ENCODE assay signal across 23 cellular contexts in the genomic region with DNA sequence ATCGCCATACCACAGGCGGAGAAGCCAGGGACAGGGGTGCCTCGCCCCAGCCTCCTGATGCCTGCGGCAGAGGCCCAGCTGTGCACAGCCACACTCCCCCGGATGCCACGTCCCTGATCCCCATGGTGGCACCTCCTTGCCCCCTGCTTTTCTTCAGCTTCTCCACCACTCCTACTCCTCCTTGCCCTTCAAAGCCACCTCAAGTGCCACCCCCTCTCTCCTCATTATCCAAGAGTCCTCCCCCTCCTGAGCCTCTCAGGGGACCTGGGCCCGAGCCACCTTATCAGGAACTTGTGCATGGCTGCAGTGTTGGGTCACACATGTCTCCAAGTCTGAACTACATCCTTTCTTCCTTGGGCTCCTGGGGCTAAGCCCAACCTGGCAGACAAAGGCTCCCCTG. TPM values are rescaled to one million over a fixed set of nuclear protein-coding genes. Genes with fewer than 3 reads are reported as not detected.
"Had no signal": no experiment of that assay in that cellular context is flagged by ENCODE, and none has a peak within 500 bp of the region (broad histone marks: within the 10 kb centered on the region; RNA-seq: fewer than 3 reads in every experiment).

No MANE protein-coding gene starts in this region.

- H3K27me3 ChIP-seq: ascending aorta, breast epithelium, ovary had no signal

- H3K4me3 Mint-ChIP-seq: mesothelial cell of epicardium; natural killer cell treated with Interleukin-12 subunit alpha and Interleukin-12 subunit beta and Interleukin-15 and Interleukin-18, amount 100 ng/mL, for 72 hours had no signal

- H3K9me3 Mint-ChIP-seq: natural killer cell treated with Interleukin-12 subunit alpha and Interleukin-12 subunit beta and Interleukin-15 and Interleukin-18, amount 100 ng/mL, for 72 hours had no signal

- H3K27ac ChIP-seq: ascending aorta, breast epithelium, ovary, sigmoid colon, spleen, VCaP had no signal

- H3K4me3 ChIP-seq: ascending aorta, breast epithelium, lung, ovary, sigmoid colon, spleen had no signal

- ATAC-seq: natural killer cell treated with Interleukin-12 subunit alpha and Interleukin-12 subunit beta and Interleukin-15 and Interleukin-18, amount 100 ng/mL, for 72 hours had no signal

- DNase-seq: activated CD4-positive, CD25-positive, alpha-beta regulatory T cell treated with anti-CD3 and anti-CD28 coated beads, Interleukin-2, amount 50 U/mL, for 72 hours; activated CD8-positive, alpha-beta memory T cell treated with anti-CD3 and anti-CD28 coated beads for 24 hours; activated CD8-positive, alpha-beta memory T cell treated with anti-CD3 and anti-CD28 coated beads, Interleukin-2, amount 50 U/mL, for 48 hours; activated effector memory CD4-positive, alpha-beta T cell treated with anti-CD3 and anti-CD28 coated beads, Interleukin-2, amount 50 U/mL, for 16 hours; activated naive CD4-positive, alpha-beta T cell treated with anti-CD3 and anti-CD28 coated beads, Interleukin-2, amount 50 U/mL, for 16 hours; activated T-cell treated with anti-CD3 and anti-CD28 coated beads, Interleukin-2, amount 50 U/mL, for 48 hours; cerebellar nuclear complex; cortex of kidney; erythroblast; sigmoid colon; spleen; stimulated activated naive CD4-positive, alpha-beta T cell; T-helper 2 cell had no signal

- FAIRE-seq: endometrium, frontal cortex, keratinocyte had no signal

- H3K9me3 ChIP-seq: ascending aorta, breast epithelium, ovary, sigmoid colon had no signal

- H3K36me3 Mint-ChIP-seq: mesothelial cell of epicardium; natural killer cell treated with Interleukin-12 subunit alpha and Interleukin-12 subunit beta and Interleukin-15 and Interleukin-18, amount 100 ng/mL, for 72 hours had no signal

- H3K36me3 ChIP-seq: ascending aorta, breast epithelium, ovary, sigmoid colon, spleen had no signal

RNA-seq across cellular contexts. Expression of gene FSCN2, which starts 48.5 kb away (rescaled TPM):
- total RNA-seq: ascending aorta had no signal
- polyA plus RNA-seq: keratinocyte had no signal
